ENCODE assay signal across 18 cellular contexts in genomic region chr10:52335665-52336064, GRCh38. TPM values are rescaled to one million over a fixed set of nuclear protein-coding genes. Genes with fewer than 3 reads are reported as not detected.
"Had no signal": no experiment of that assay in that cellular context is flagged by ENCODE, and none has a peak within 500 bp of the region (broad histone marks: within the 10 kb centered on the region; RNA-seq: fewer than 3 reads in every experiment).

No MANE protein-coding gene starts in this region.

- H3K36me3 ChIP-seq: colonic mucosa, left lung, neural progenitor cell, ovary, tibial artery had no signal

- H3K9me3 ChIP-seq: colonic mucosa, left lung, ovary, tibial artery had no signal

- ATAC-seq: activated T-cell treated with anti-CD3 and anti-CD28 coated beads, Interleukin-2, amount 50 U/mL, for 4 hours; left lung; stimulated activated naive B cell treated with anti-CD40 and anti-IgM and Interleukin-4, amounts not matched to agents 10 μg/mL and 1 μg/mL and 100 μg/mL, for 72 hours; T-helper 17 cell had no signal

- DNase-seq: activated CD4-positive, alpha-beta memory T cell treated with anti-CD3 and anti-CD28 coated beads, Interleukin-2, amount 10 ng/mL, durations not matched to agents 7 days and 5 days; activated CD4-positive, alpha-beta T cell treated with anti-CD3 and anti-CD28 coated beads for 4 hours; activated effector memory CD4-positive, alpha-beta T cell treated with Interleukin-2 at 50 U/mL for 16 hours; activated naive CD4-positive, alpha-beta T cell treated with anti-CD3 and anti-CD28 coated beads, Interleukin-2, amount 50 U/mL, for 16 hours; activated T-cell treated with anti-CD3 and anti-CD28 coated beads, Interleukin-2, amount 50 U/mL, for 4 hours; central memory CD4-positive, alpha-beta T cell; colonic mucosa; effector CD4-positive, alpha-beta T cell; islet precursor cell; left lung; naive B cell; ovary; stimulated activated naive B cell treated with anti-CD40 and anti-IgM and Interleukin-4, amounts not matched to agents 10 μg/mL and 1 μg/mL and 100 μg/mL, for 72 hours; T-helper 17 cell; tibial artery had no signal

- H3K27ac ChIP-seq: colonic mucosa, left lung, neural progenitor cell, ovary, tibial artery had no signal

- H3K36me3 Mint-ChIP-seq: naive B cell; neural progenitor cell; stimulated activated naive B cell treated with anti-CD40 and anti-IgM and Interleukin-4, amounts not matched to agents 10 μg/mL and 1 μg/mL and 100 μg/mL, for 72 hours had no signal

- H3K27me3 ChIP-seq: colonic mucosa, left lung, neural progenitor cell, ovary had no signal

- H3K4me2 ChIP-seq: neural progenitor cell had no signal

- H3K9me3 Mint-ChIP-seq: activated CD4-positive, alpha-beta memory T cell treated with anti-CD3 and anti-CD28 coated beads, Interleukin-2, amount 10 ng/mL, durations not matched to agents 7 days and 5 days; activated T-cell treated with anti-CD3 and anti-CD28 coated beads, Interleukin-2, amount 50 U/mL, for 4 hours; naive B cell; neural progenitor cell; stimulated activated naive B cell treated with anti-CD40 and anti-IgM and Interleukin-4, amounts not matched to agents 10 μg/mL and 1 μg/mL and 100 μg/mL, for 72 hours had no signal

- FAIRE-seq: urothelium cell line had no signal

- H3K9ac ChIP-seq: neural progenitor cell had no signal

- H3K4me3 Mint-ChIP-seq: activated CD4-positive, alpha-beta memory T cell treated with anti-CD3 and anti-CD28 coated beads, Interleukin-2, amount 10 ng/mL, durations not matched to agents 7 days and 5 days; activated T-cell treated with anti-CD3 and anti-CD28 coated beads, Interleukin-2, amount 50 U/mL, for 4 hours; naive B cell; neural progenitor cell; stimulated activated naive B cell treated with anti-CD40 and anti-IgM and Interleukin-4, amounts not matched to agents 10 μg/mL and 1 μg/mL and 100 μg/mL, for 72 hours; T-helper 17 cell had no signal

- H3K4me1 Mint-ChIP-seq: activated CD4-positive, alpha-beta memory T cell treated with anti-CD3 and anti-CD28 coated beads, Interleukin-2, amount 10 ng/mL, durations not matched to agents 7 days and 5 days; naive B cell; stimulated activated naive B cell treated with anti-CD40 and anti-IgM and Interleukin-4, amounts not matched to agents 10 μg/mL and 1 μg/mL and 100 μg/mL, for 72 hours; T-helper 17 cell had no signal

- H3K4me1 ChIP-seq: colonic mucosa, left lung, tibial artery had no signal

- H3K27me3 Mint-ChIP-seq: activated CD4-positive, alpha-beta memory T cell treated with anti-CD3 and anti-CD28 coated beads, Interleukin-2, amount 10 ng/mL, durations not matched to agents 7 days and 5 days; T-helper 17 cell had no signal

- H3K4me3 ChIP-seq: colonic mucosa, left lung, neural progenitor cell, ovary, tibial artery had no signal

- H3K27ac Mint-ChIP-seq: activated CD4-positive, alpha-beta memory T cell treated with anti-CD3 and anti-CD28 coated beads, Interleukin-2, amount 10 ng/mL, durations not matched to agents 7 days and 5 days; stimulated activated naive B cell treated with anti-CD40 and anti-IgM and Interleukin-4, amounts not matched to agents 10 μg/mL and 1 μg/mL and 100 μg/mL, for 72 hours; T-helper 17 cell had no signal

RNA-seq across cellular contexts. Expression of gene DKK1, which starts 21.6 kb away (rescaled TPM):
- total RNA-seq: activated CD4-positive, alpha-beta memory T cell treated with anti-CD3 and anti-CD28 coated beads, Interleukin-2, amount 10 ng/mL, durations not matched to agents 7 days and 5 days; mononuclear cell; T-helper 17 cell had no signal
